18 cellular contexts compared by ENCODE assay signal in the genomic region with DNA sequence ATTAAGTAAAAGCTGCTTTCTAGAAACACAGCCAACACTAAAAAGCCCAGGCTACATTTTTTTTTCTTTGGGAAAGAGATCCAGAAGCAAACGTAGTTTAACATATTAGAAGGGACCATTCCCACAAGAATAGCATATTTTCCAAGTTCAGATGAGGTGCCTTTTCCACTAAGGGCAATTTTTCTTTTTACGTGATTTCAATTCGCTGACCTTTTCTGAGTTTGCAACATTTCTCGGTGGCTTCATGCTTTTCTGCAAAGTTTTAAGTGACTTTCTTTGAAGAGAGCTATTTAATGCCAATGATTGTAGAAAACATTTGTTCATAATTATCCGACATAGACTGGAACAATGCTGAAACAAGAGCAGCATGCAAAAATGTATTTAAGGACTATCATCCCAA.
"Had no signal": no experiment of that assay in that cellular context is flagged by ENCODE, and none has a peak within 500 bp of the region (broad histone marks: within the 10 kb centered on the region; RNA-seq: fewer than 3 reads in every experiment).

No MANE protein-coding gene starts in this region.

- DNase-seq: activated CD4-positive, alpha-beta T cell treated with anti-CD3 and anti-CD28 coated beads, Interleukin-2, amount 50 U/mL, for 4 hours; activated effector memory CD4-positive, alpha-beta T cell treated with Interleukin-2 at 50 U/mL for 16 hours; activated T-cell treated with anti-CD3 and anti-CD28 coated beads, Interleukin-2, amount 50 U/mL, for 24 hours; anterior cingulate cortex; dorsolateral prefrontal cortex; kidney glomerular epithelial cell; naive B cell; small intestine; stimulated activated CD4-positive, alpha-beta T cell treated with anti-CD3 and anti-CD28 coated beads, Interleukin-1b, Interleukin-23, amount 100 ng/mL, for 48 hours; stimulated activated naive CD4-positive, alpha-beta T cell; T-helper 2 cell; testis; uterus had no signal

- ATAC-seq: activated CD4-positive, CD25-positive, alpha-beta regulatory T cell treated with anti-CD3 and anti-CD28 coated beads, Interleukin-2, amount 50 U/mL, for 24 hours had no signal

- H3K27me3 ChIP-seq: dorsolateral prefrontal cortex, hepatocyte, neutrophil, right atrium auricular region, testis, uterus had no signal

- H3K9me3 ChIP-seq: neutrophil, right atrium auricular region, testis, uterus had no signal

- H2AFZ ChIP-seq: hepatocyte had no signal

- H3K27me3 Mint-ChIP-seq: activated naive CD4-positive, alpha-beta T cell treated with anti-CD3 and anti-CD28 coated beads, Interleukin-2, amount 50 U/mL, for 24 hours; activated T-cell treated with anti-CD3 and anti-CD28 coated beads, Interleukin-2, amount 50 U/mL, for 24 hours; naive B cell had no signal

- H3K9me3 Mint-ChIP-seq: activated naive CD4-positive, alpha-beta T cell treated with anti-CD3 and anti-CD28 coated beads, Interleukin-2, amount 50 U/mL, for 24 hours; activated T-cell treated with anti-CD3 and anti-CD28 coated beads, Interleukin-2, amount 50 U/mL, for 24 hours; naive B cell had no signal

- H3K4me3 Mint-ChIP-seq: activated naive CD4-positive, alpha-beta T cell treated with anti-CD3 and anti-CD28 coated beads, Interleukin-2, amount 50 U/mL, for 24 hours; activated T-cell treated with anti-CD3 and anti-CD28 coated beads, Interleukin-2, amount 50 U/mL, for 24 hours; naive B cell had no signal

- H3K4me3 ChIP-seq: dorsolateral prefrontal cortex, hepatocyte, right atrium auricular region, testis, uterus had no signal

- H3K27ac Mint-ChIP-seq: activated naive CD4-positive, alpha-beta T cell treated with anti-CD3 and anti-CD28 coated beads, Interleukin-2, amount 50 U/mL, for 24 hours had no signal

- H3K27ac ChIP-seq: dorsolateral prefrontal cortex, hepatocyte, neutrophil, right atrium auricular region, testis, uterus had no signal

- H3K36me3 ChIP-seq: right atrium auricular region, uterus had no signal

- H3K4me2 ChIP-seq: hepatocyte had no signal
